ENCODE assay signal across 8 cellular contexts in the genomic region with DNA sequence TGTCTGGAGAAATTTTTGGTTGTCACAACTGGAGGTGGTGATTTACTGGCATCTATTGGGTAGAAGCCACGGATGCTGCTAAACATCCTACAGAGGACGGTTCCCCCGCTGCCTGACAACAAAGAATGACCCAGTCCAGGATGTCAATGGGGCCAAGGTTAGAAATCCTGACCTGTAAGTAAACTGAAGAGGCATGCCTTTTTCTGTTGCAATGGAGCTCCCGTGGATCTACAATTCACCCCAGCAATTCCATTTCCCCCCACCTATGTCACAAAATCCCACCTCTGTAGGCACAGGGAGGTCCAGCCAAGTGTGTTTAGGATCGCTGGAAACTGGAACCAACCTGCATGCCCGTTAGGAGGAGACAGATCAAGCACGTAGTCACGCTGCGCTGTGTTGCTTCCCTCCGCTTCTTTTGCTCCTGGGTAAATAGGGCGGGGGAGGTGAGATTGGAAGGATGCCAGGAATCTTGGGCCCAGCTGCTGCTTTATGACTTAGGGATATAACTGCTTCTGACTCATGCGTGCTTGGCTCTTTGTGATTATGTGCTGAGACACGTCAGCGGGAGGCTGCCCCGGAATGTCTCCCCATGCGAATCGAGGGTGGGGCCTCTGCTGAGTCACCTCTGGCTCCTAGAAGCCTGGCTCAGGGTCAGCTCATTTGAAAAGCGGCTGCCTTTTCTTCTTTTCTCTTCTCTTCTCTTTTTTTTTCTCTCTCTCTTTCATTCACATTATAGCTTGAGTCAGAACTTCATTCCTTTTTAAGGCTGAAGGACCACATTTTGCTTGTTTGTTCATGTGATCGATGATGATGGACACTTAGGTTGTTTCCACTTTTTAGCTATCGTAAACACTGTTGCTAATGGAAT. TPM values are rescaled to one million over a fixed set of nuclear protein-coding genes. Genes with fewer than 3 reads are reported as not detected.
DNase-seq lines count a peak whose midpoint lies in the region; ATAC-seq and TF ChIP-seq lines count a peak whose summit lies in the region.

No MANE protein-coding gene starts in this region.

- no peaks in the 10 kb centered on the region for H3K9me3 Mint-ChIP-seq in activated T-helper 17 cell treated with anti-CD3 and anti-CD28 coated beads, Interleukin-2, amount 50 U/mL, for 72 hours
- no peaks in the 10 kb centered on the region for H3K9me3 Mint-ChIP-seq in natural killer cell treated with Interleukin-12 subunit alpha and Interleukin-12 subunit beta and Interleukin-15 and Interleukin-18, amount 100 ng/mL, for 72 hours

- no peaks in the 10 kb centered on the region for H3K27me3 Mint-ChIP-seq in activated T-helper 17 cell treated with anti-CD3 and anti-CD28 coated beads, Interleukin-2, amount 50 U/mL, for 72 hours
- H3K27me3 Mint-ChIP-seq in natural killer cell treated with Interleukin-12 subunit alpha and Interleukin-12 subunit beta and Interleukin-15 and Interleukin-18, amount 100 ng/mL, for 72 hours = peaks cover 0 to 6% of the 10 kb centered on the region in 2 donors

- peak overlapping the region; percentile 54 for H3K4me3 ChIP-seq in fibroblast of pulmonary artery (replicated peaks; ENCODE audit: low read depth, low read length)

- TF ChIP-seq CTCF in fibroblast of pulmonary artery (IDR thresholded peaks at IDR 0.05; ENCODE audit: low read length, missing control alignments) = no peak

- DNase-seq in DMS 273 treated with DMSO at 0.1 percent for 48 hours (lab: John Stamatoyannopoulos, UW) = peak; percentile 98
- peak; percentile 94 to 97 for DNase-seq in Kasumi-1 (lab: John Stamatoyannopoulos, UW)
- DNase-seq in RPMI7951 (ENCODE audit: low read depth) = peak; percentile 100
- DNase-seq in fibroblast of pulmonary artery (ENCODE audit: low read depth) = peak; percentile 100
- peak; percentile 84 for DNase-seq in natural killer cell treated with Interleukin-12 subunit alpha and Interleukin-12 subunit beta and Interleukin-15 and Interleukin-18, amount 100 ng/mL, for 72 hours (ENCODE audit: low spot score)
- DNase-seq in stimulated activated naive CD4-positive, alpha-beta T cell (lab: John Stamatoyannopoulos, UW) = peak in 5 of 6 experiments; percentile 24 to 58 (median 29)

- H3K36me3 Mint-ChIP-seq in activated T-helper 17 cell treated with anti-CD3 and anti-CD28 coated beads, Interleukin-2, amount 50 U/mL, for 72 hours (ENCODE audit: low read depth) = no peaks in the 10 kb centered on the region
- no peaks in the 10 kb centered on the region for H3K36me3 Mint-ChIP-seq in natural killer cell treated with Interleukin-12 subunit alpha and Interleukin-12 subunit beta and Interleukin-15 and Interleukin-18, amount 100 ng/mL, for 72 hours

- H3K4me1 Mint-ChIP-seq in activated T-helper 17 cell treated with anti-CD3 and anti-CD28 coated beads, Interleukin-2, amount 50 U/mL, for 72 hours = peaks cover 13% of the 10 kb centered on the region
- H3K4me1 Mint-ChIP-seq in natural killer cell treated with Interleukin-12 subunit alpha and Interleukin-12 subunit beta and Interleukin-15 and Interleukin-18, amount 100 ng/mL, for 72 hours (ENCODE audit: low read depth in 2 of 2) = peaks cover 14 to 17% of the 10 kb centered on the region in 2 donors

- H3K27ac Mint-ChIP-seq in activated T-helper 17 cell treated with anti-CD3 and anti-CD28 coated beads, Interleukin-2, amount 50 U/mL, for 72 hours = peak overlapping the region; percentile 76
- H3K27ac Mint-ChIP-seq in natural killer cell treated with Interleukin-12 subunit alpha and Interleukin-12 subunit beta and Interleukin-15 and Interleukin-18, amount 100 ng/mL, for 72 hours = peak overlapping the region; percentile 40 to 76

- peak overlapping the region; percentile 77 for H3K4me3 Mint-ChIP-seq in activated T-helper 17 cell treated with anti-CD3 and anti-CD28 coated beads, Interleukin-2, amount 50 U/mL, for 72 hours
- H3K4me3 Mint-ChIP-seq in natural killer cell treated with Interleukin-12 subunit alpha and Interleukin-12 subunit beta and Interleukin-15 and Interleukin-18, amount 100 ng/mL, for 72 hours = peak overlapping the region; percentile 76

- ATAC-seq in GM21717 (IDR thresholded peaks at IDR 0.05; ENCODE audit: unreplicated experiment) = peak; percentile 83
- peak; percentile 100 for ATAC-seq in activated T-helper 17 cell treated with anti-CD3 and anti-CD28 coated beads, Interleukin-2, amount 50 U/mL, for 72 hours (replicated peaks)
- peak; percentile 96 to 98 for ATAC-seq in natural killer cell treated with Interleukin-12 subunit alpha and Interleukin-12 subunit beta and Interleukin-15 and Interleukin-18, amount 100 ng/mL, for 72 hours

RNA-seq across cellular contexts. Expression of gene PEDS1, which starts 12.4 kb away (rescaled TPM):
- total RNA-seq in RPMI7951 (2014; rRNA removed; shearing (Covaris generic)) = 54.2 and 56.1 TPM in 2 replicates
- total RNA-seq in activated T-helper 17 cell treated with anti-CD3 and anti-CD28 coated beads, Interleukin-2, amount 50 U/mL, for 72 hours = 10 to 100 TPM; 13.1 to 22.0 TPM
- 10 to 100 TPM; 31.2 to 33.8 TPM for total RNA-seq in natural killer cell treated with Interleukin-12 subunit alpha and Interleukin-12 subunit beta and Interleukin-15 and Interleukin-18, amount 100 ng/mL, for 72 hours

RNA-seq across cellular contexts. Expression of gene CEBPB, which starts 24.7 kb away (rescaled TPM):
- total RNA-seq in RPMI7951 (2014; rRNA removed; shearing (Covaris generic)) = 27.9 and 36.7 TPM in 2 replicates
- 10 to 100 TPM; 11.6 to 19.0 TPM for total RNA-seq in activated T-helper 17 cell treated with anti-CD3 and anti-CD28 coated beads, Interleukin-2, amount 50 U/mL, for 72 hours
- total RNA-seq in natural killer cell treated with Interleukin-12 subunit alpha and Interleukin-12 subunit beta and Interleukin-15 and Interleukin-18, amount 100 ng/mL, for 72 hours = 100 to 1,000 TPM; 153 to 167 TPM

RNA-seq across cellular contexts. Expression of gene UBE2V1, which starts 53.0 kb away (rescaled TPM):
- total RNA-seq in RPMI7951 (2014; rRNA removed; shearing (Covaris generic)) = 134 and 174 TPM in 2 replicates
- total RNA-seq in activated T-helper 17 cell treated with anti-CD3 and anti-CD28 coated beads, Interleukin-2, amount 50 U/mL, for 72 hours = 100 to 1,000 TPM; 197 to 205 TPM
- 100 to 1,000 TPM; 198 to 240 TPM for total RNA-seq in natural killer cell treated with Interleukin-12 subunit alpha and Interleukin-12 subunit beta and Interleukin-15 and Interleukin-18, amount 100 ng/mL, for 72 hours

Comparison
In these comparisons a context has a peak if more than half of its experiments do, and no peak if none do; other contexts are left out.
1. Peak in every context shown above with its lines: DNase-seq, ATAC-seq and H3K4me3 ChIP-seq.
2. DNase-seq: peak in every context shown above with its lines; median percentile 100 in RPMI7951; 100 in fibroblast of pulmonary artery; 98 in DMS 273 treated with DMSO at 0.1 percent for 48 hours; 96 in Kasumi-1; 84 in natural killer cell treated with Interleukin-12 subunit alpha and Interleukin-12 subunit beta and Interleukin-15 and Interleukin-18, amount 100 ng/mL, for 72 hours; 29 in stimulated activated naive CD4-positive, alpha-beta T cell.